23 cellular contexts compared by ENCODE assay signal in the genomic region with DNA sequence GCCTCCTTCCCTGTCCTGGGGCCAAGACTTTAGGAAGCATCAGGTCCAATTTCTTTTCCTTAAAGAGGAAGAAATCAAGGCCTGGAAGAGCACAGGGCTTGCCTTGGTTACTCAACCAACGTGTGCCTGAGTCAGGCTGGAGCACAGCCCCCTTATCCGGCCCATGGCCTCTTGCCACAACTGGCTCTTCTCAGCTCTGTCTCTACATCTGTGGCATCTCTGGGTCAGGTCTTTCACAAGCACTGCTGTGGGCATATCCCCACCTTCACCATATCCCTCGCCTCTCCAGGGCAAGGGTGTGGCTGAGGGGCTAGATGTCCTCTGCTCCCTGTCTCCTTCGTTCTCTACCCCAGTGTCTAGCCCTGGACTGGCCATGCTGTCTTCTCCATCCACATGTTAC. TPM values are rescaled to one million over a fixed set of nuclear protein-coding genes. Genes with fewer than 3 reads are reported as not detected.
"Had no signal": no experiment of that assay in that cellular context is flagged by ENCODE, and none has a peak within 500 bp of the region (broad histone marks: within the 10 kb centered on the region; RNA-seq: fewer than 3 reads in every experiment).

No MANE protein-coding gene starts in this region.

- H3K27ac ChIP-seq: adrenal gland, dorsolateral prefrontal cortex, epithelial cell of prostate, hepatocyte, lower lobe of right lung, stomach, testis, WERI-Rb-1 had no signal

- H3K27ac Mint-ChIP-seq: activated T-cell treated with anti-CD3 and anti-CD28 coated beads, Interleukin-2, amount 50 U/mL, for 72 hours; type B pancreatic cell had no signal

- H3K4me3 ChIP-seq: adrenal gland, dorsolateral prefrontal cortex, hepatocyte, lower lobe of right lung, stomach, testis had no signal

- H3K27me3 ChIP-seq: adrenal gland, hepatocyte, testis had no signal

- H3K4me3 Mint-ChIP-seq: activated T-cell treated with anti-CD3 and anti-CD28 coated beads, Interleukin-2, amount 50 U/mL, for 72 hours; naive thymus-derived CD8-positive, alpha-beta T cell; type B pancreatic cell had no signal

- H3K4me1 ChIP-seq: adrenal gland, lower lobe of right lung, stomach, testis had no signal

- H3K9me3 ChIP-seq: adrenal gland, lower lobe of right lung, stomach, testis had no signal

- H3K36me3 Mint-ChIP-seq: naive thymus-derived CD8-positive, alpha-beta T cell; type B pancreatic cell had no signal

- ATAC-seq: activated T-cell treated with anti-CD3 and anti-CD28 coated beads, Interleukin-2, amount 50 U/mL, for 72 hours; lower lobe of right lung; naive thymus-derived CD8-positive, alpha-beta T cell had no signal

- DNase-seq: activated CD4-positive, alpha-beta T cell treated with anti-CD3 and anti-CD28 coated beads for 1 hour; activated CD4-positive, alpha-beta T cell treated with anti-CD3 and anti-CD28 coated beads, Interleukin-2, amount 50 U/mL, for 4 hours; activated effector memory CD4-positive, alpha-beta T cell treated with anti-CD3 and anti-CD28 coated beads, Interleukin-2, amount 50 U/mL, for 16 hours; activated naive CD4-positive, alpha-beta T cell treated with anti-CD3 and anti-CD28 coated beads, Interleukin-2, amount 50 U/mL, for 16 hours; activated T-cell treated with anti-CD3 and anti-CD28 coated beads, Interleukin-2, amount 50 U/mL, for 72 hours; adrenal gland; caudate nucleus; dorsolateral prefrontal cortex; foreskin fibroblast; left cardiac atrium; lower lobe of right lung; retina; stomach; T-helper 1 cell; testis; WERI-Rb-1 had no signal

- H3K9me3 Mint-ChIP-seq: activated T-cell treated with anti-CD3 and anti-CD28 coated beads, Interleukin-2, amount 50 U/mL, for 72 hours; naive thymus-derived CD8-positive, alpha-beta T cell; type B pancreatic cell had no signal

RNA-seq across cellular contexts. Expression of a gene that starts 6.7 kb away (rescaled TPM):
- total RNA-seq: activated CD8-positive, alpha-beta memory T cell treated with anti-CD3 and anti-CD28 coated beads for 36 hours; hepatocyte; mesenteric fat pad; naive thymus-derived CD8-positive, alpha-beta T cell had no signal
- polyA plus RNA-seq: naive thymus-derived CD8-positive, alpha-beta T cell had no signal

RNA-seq across cellular contexts. Expression of a gene that starts 24.5 kb away (rescaled TPM):
- total RNA-seq: activated CD8-positive, alpha-beta memory T cell treated with anti-CD3 and anti-CD28 coated beads for 36 hours; hepatocyte; mesenteric fat pad; naive thymus-derived CD8-positive, alpha-beta T cell had no signal
- polyA plus RNA-seq: naive thymus-derived CD8-positive, alpha-beta T cell had no signal

RNA-seq across cellular contexts. Expression of a gene that starts 28.7 kb away (rescaled TPM):
- total RNA-seq: activated CD8-positive, alpha-beta memory T cell treated with anti-CD3 and anti-CD28 coated beads for 36 hours; activated T-cell treated with anti-CD3 and anti-CD28 coated beads, Interleukin-2, amount 50 U/mL, for 72 hours; adrenal gland; hepatocyte; left cardiac atrium; lower lobe of right lung; mesenteric fat pad; naive thymus-derived CD8-positive, alpha-beta T cell; skeletal muscle tissue; stomach had no signal
- polyA plus RNA-seq: hepatocyte; naive thymus-derived CD8-positive, alpha-beta T cell; stomach had no signal

RNA-seq across cellular contexts. Expression of a gene that starts 34.1 kb away (rescaled TPM):
- total RNA-seq: activated CD8-positive, alpha-beta memory T cell treated with anti-CD3 and anti-CD28 coated beads for 36 hours; hepatocyte; mesenteric fat pad; naive thymus-derived CD8-positive, alpha-beta T cell had no signal
- polyA plus RNA-seq: hepatocyte; naive thymus-derived CD8-positive, alpha-beta T cell had no signal

RNA-seq across cellular contexts. Expression of a gene that starts 36.4 kb away (rescaled TPM):
- total RNA-seq: activated CD8-positive, alpha-beta memory T cell treated with anti-CD3 and anti-CD28 coated beads for 36 hours; naive thymus-derived CD8-positive, alpha-beta T cell had no signal
- polyA plus RNA-seq: naive thymus-derived CD8-positive, alpha-beta T cell had no signal
